Comparison of ENCODE assay signal across 1 cellular context in genomic region chr2:173136614-173137013, GRCh38.
TF ChIP-seq lines count a peak whose summit lies in the region.

No MANE protein-coding gene starts in this region.

TF ChIP-seq in SK-N-SH treated with all-trans-retinoic acid at 6 μM for 48 hours, 23 proteins besides CTCF, POLR2A, EP300 and RAD21 (continued from another document):
- TF ChIP-seq CREB5 (CRISPR knock-in tag; IDR thresholded peaks at IDR 0.05; ENCODE audit: low read depth) (no peak), RARB (CRISPR knock-in tag; IDR thresholded peaks at IDR 0.05) (no peak), PPARA (CRISPR knock-in tag; IDR thresholded peaks at IDR 0.05; ENCODE audit: borderline replicate concordance) (no peak), ZFP30 (CRISPR knock-in tag; IDR thresholded peaks at IDR 0.05) (no peak)
TF ChIP-seq in SK-N-SH treated with all-trans-retinoic acid at 6 μM for 48 hours: peak in this region for 0.
